In genomic region chr6:108558372-108559096, GRCh38 we compare ENCODE assay signal across 8 cellular contexts. TPM values are rescaled to one million over a fixed set of nuclear protein-coding genes. Genes with fewer than 3 reads are reported as not detected.
A peak's percentile ranks its signal among the peaks of the same experiment; 100 is the strongest.
DNase-seq lines count a peak whose midpoint lies in the region; ATAC-seq and TF ChIP-seq lines count a peak whose summit lies in the region.

No MANE protein-coding gene starts in this region.

- peak; percentile 65 for TF ChIP-seq EP300 in esophagus muscularis mucosa (IDR thresholded peaks at IDR 0.05)

- POLR2A ChIA-PET in Panc1 (lab: Charles Lee): interaction anchor here (0.5 to 0.7 kb wide), 5 partner anchors 17 to 536 kb away, joined by 3 to 4 read pairs (median 3); partner anchors contain the start of gene SESN1

- H3K27me3 ChIP-seq in Panc1 (ENCODE audit: control insufficient read depth, insufficient read depth, low read length) (peaks cover 3% of the 10 kb centered on the region; the same call in 1 of the 2 replicates), esophagus muscularis mucosa (no peaks in the 10 kb centered on the region), muscle layer of duodenum (ENCODE audit: low read depth, low read length) (no peaks in the 10 kb centered on the region)

- intact Hi-C loops in Panc1 (cut with micrococcal nuclease; ENCODE audit: unreplicated experiment): loop anchor here (5.0 kb wide), 1 partner anchor 224 kb away; no protein-coding TSS in a partner anchor
- intact Hi-C loops in esophagus muscularis mucosa (cut with DNase I): loop anchor here (2.0 to 10.0 kb wide), 4 partner anchors 94 to 519 kb away; no protein-coding TSS in a partner anchor

- no TSS peak for BruUV-seq in Panc1 (replicated peaks; lab: Mats Ljungman, UMichigan)

- peaks cover 6% of the 10 kb centered on the region; the same call in 1 of the 2 replicates for H3K36me3 ChIP-seq in KOPT-K1 (ENCODE audit: insufficient read depth, low read length)
- H3K36me3 ChIP-seq in Panc1 (ENCODE audit: control insufficient read depth, insufficient read depth, low read length): no peaks in the 10 kb centered on the region; the same call in 1 of the 2 replicates
- peaks cover 0 to 7% (median 1%) of the 10 kb centered on the region in 4 donors for H3K36me3 ChIP-seq in esophagus muscularis mucosa
- H3K36me3 ChIP-seq in muscle layer of duodenum (ENCODE audit: control insufficient read depth in 1 of 2, insufficient read depth in 2 of 2, low read length in 2 of 2): peaks cover 0 to 9% of the 10 kb centered on the region in 2 donors

- H3K4me1 ChIP-seq in Panc1 (ENCODE audit: control insufficient read depth, insufficient read depth, low read length) (peaks cover 13% of the 10 kb centered on the region), esophagus muscularis mucosa (peaks cover 30 to 48% (median 41%) of the 10 kb centered on the region in 4 donors), muscle layer of duodenum (ENCODE audit: control insufficient read depth in 1 of 2, insufficient read depth in 2 of 2, low read length in 2 of 2) (peaks cover 6 to 22% of the 10 kb centered on the region in 2 donors)

- DNase-seq in DMS114 treated with DMSO at 0.1 percent for 48 hours (lab: John Stamatoyannopoulos, UW; ENCODE audit: unreplicated experiment) (peak; percentile 91), Panc1 (ENCODE audit: low read depth, low spot score) (peak; percentile 94), activated T-helper 1 cell treated with Interleukin-2 at 50 U/mL for 16 hours (ENCODE audit: low read depth) (peak; percentile 96), esophagus muscularis mucosa (ENCODE audit: extremely low spot score) (peak; percentile 100)
- peak; percentile 90 to 92 for DNase-seq in stimulated activated CD8-positive, alpha-beta memory T cell treated with anti-CD3 and anti-CD28 coated beads, Interleukin-7, amount 100 ng/mL, for 1 hour (ENCODE audit: low read depth in 2 of 2)

- H3K4me3 ChIP-seq in Panc1 (ENCODE audit: low read depth in 2 of 2, low read length in 2 of 2): peak overlapping the region; percentile 96 to 98
- peak overlapping the region; percentile 83 to 95 (median 90) for H3K4me3 ChIP-seq in esophagus muscularis mucosa
- peak overlapping the region; percentile 92 to 97 for H3K4me3 ChIP-seq in muscle layer of duodenum (ENCODE audit: low read depth in 1 of 2, low read length in 2 of 2)

- no peak for TF ChIP-seq CTCF in Panc1 (IDR thresholded peaks at IDR 0.05)
- TF ChIP-seq CTCF in esophagus muscularis mucosa (IDR thresholded peaks at IDR 0.05): no peak

- in situ Hi-C loops in Panc1 (cut with HindIII; ENCODE audit: low pct_unique_long_range_greater_than_20kb, low sequenced_read_pairs): no loop called here

- WGBS in esophagus muscularis mucosa: 0% methylated on average over 36 of the region's 58 CpGs

- CTCF ChIA-PET in Panc1 (lab: Charles Lee): interaction anchor here (0.5 to 0.9 kb wide), 2 partner anchors 15 to 118 kb away, joined by 3 to 4 read pairs; no protein-coding TSS in a partner anchor

- ATAC-seq in GM21786 (IDR thresholded peaks at IDR 0.05; ENCODE audit: unreplicated experiment) (peak; percentile 57), Panc1 (peak; percentile 76)

- peak; percentile 83 for TF ChIP-seq POLR2A in esophagus muscularis mucosa (IDR thresholded peaks at IDR 0.05; ENCODE audit: low read depth)

- H3K27ac ChIP-seq in KOPT-K1 (ENCODE audit: low read depth, low read length, poor library complexity, severe bottlenecking) (peak overlapping the region; percentile 70), Panc1 (ENCODE audit: low read length) (peak overlapping the region; percentile 82), esophagus muscularis mucosa (replicated peaks in 1 of 4) (peak overlapping the region; percentile 98 to 100 (median 99)), muscle layer of duodenum (ENCODE audit: low read length) (peak overlapping the region; percentile 99)

- H3K9me3 ChIP-seq in KOPT-K1 (ENCODE audit: insufficient read depth, low read length, poor library complexity, severe bottlenecking): no peaks in the 10 kb centered on the region
- no peaks in the 10 kb centered on the region for H3K9me3 ChIP-seq in Panc1 (ENCODE audit: control insufficient read depth, insufficient read depth, low read depth, low read length)
- H3K9me3 ChIP-seq in esophagus muscularis mucosa: no peaks in the 10 kb centered on the region
- H3K9me3 ChIP-seq in muscle layer of duodenum (ENCODE audit: control insufficient read depth in 1 of 2, low read length in 2 of 2): no peaks in the 10 kb centered on the region

RNA-seq across cellular contexts. Expression of gene FOXO3, which starts 2.2 kb away (rescaled TPM):
- 43.8 TPM for total RNA-seq in Panc1 (2021; ENCODE audit: unreplicated experiment)
- polyA plus RNA-seq in Panc1 (2012; ENCODE audit: insufficient read length): 20.6 TPM
- total RNA-seq in esophagus muscularis mucosa: 100 to 1,000 TPM in 3 of 4 donors, 10 to 100 TPM in 1; 92.2 to 154 (median 122) TPM

Comparison
In these comparisons a context has a peak if more than half of its experiments do, and no peak if none do; other contexts are left out.
1. Peak in every context shown above with its lines: DNase-seq, ATAC-seq, H3K4me3 ChIP-seq and H3K27ac ChIP-seq.